In the genomic region with DNA sequence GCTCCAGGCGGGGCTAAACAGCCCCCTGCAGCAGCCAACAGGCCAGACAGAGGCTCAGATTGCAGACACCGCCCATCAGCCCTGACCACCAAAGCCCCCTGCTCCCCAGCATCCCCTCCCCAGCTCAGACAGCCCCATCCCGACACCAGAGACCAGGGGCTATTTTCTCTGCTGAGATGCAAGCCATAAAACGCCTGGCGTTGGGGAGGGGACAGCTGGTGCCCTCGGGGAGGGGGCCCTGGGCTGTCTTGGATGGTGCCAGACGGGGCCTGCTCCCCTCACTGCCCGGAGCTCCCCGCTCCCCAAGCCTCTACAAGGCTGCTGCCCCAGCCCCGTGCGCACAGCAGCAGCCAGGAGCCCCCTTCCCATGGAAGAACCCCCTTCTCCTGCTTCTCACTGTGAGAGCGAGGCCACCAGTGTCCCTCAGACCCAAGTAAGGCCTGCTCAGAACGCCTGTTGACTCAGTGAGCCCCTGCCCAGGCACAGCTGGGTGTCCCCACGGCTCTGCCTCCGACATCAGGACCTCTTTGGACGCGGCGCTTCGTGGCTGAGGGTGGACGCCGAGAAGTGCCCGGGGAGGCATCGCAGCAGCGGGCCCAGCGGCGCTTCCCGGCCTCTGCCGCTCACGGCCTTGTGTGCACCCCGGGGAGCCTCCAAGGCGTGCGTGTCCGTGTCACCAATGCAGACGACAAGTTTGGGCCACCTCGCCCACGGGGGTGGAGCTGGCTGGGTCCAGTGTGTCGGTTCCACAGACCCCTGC, we compare ENCODE assay signal across 1 cellular context.
TF ChIP-seq lines count a peak whose summit lies in the region.

No MANE protein-coding gene starts in this region.

TF ChIP-seq in HCT116, 20 proteins besides CTCF, POLR2A, EP300 and RAD21:
- TF ChIP-seq SP1 (IDR thresholded peaks at IDR 0.05; ENCODE audit: low read depth) (no peak), CBX3 (IDR thresholded peaks at IDR 0.05; ENCODE audit: low read depth) (no peak), ELF1 (IDR thresholded peaks at IDR 0.05; ENCODE audit: borderline replicate concordance, low read depth) (no peak), CEBPB (IDR thresholded peaks at IDR 0.05; ENCODE audit: low read depth) (no peak), ZNF274 (IDR thresholded peaks at IDR 0.05; ENCODE audit: low read depth, low read length) (no peak), JUND (IDR thresholded peaks at IDR 0.05) (no peak), EGR1 (IDR thresholded peaks at IDR 0.05; ENCODE audit: low read depth) (no peak), POLR2AphosphoS5 (IDR thresholded peaks at IDR 0.05; ENCODE audit: low read depth, low read length) (no peak), EZH2phosphoT487 (IDR thresholded peaks at IDR 0.05; ENCODE audit: borderline replicate concordance) (no peak), SRF (IDR thresholded peaks at IDR 0.05; ENCODE audit: low read depth) (no peak), TCF7L2 (IDR thresholded peaks at IDR 0.05; ENCODE audit: borderline replicate concordance, extremely low read depth, insufficient read depth, insufficient read length) (no peak), SIN3A (IDR thresholded peaks at IDR 0.05; ENCODE audit: low read depth) (no peak), YY1 (IDR thresholded peaks at IDR 0.05; ENCODE audit: extremely low read depth, insufficient replicate concordance, low read depth, low read length) (no peak), EZH2 (IDR thresholded peaks at IDR 0.05) (no peak), ZFX (IDR thresholded peaks at IDR 0.05) (no peak), FOSL1 (IDR thresholded peaks at IDR 0.05; ENCODE audit: low read depth) (no peak)
- TF ChIP-seq, protein P1, sequence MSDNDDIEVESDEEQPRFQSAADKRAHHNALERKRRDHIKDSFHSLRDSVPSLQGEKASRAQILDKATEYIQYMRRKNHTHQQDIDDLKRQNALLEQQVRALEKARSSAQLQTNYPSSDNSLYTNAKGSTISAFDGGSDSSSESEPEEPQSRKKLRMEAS (IDR thresholded peaks at IDR 0.05), result no peak
- TF ChIP-seq, protein P2, sequence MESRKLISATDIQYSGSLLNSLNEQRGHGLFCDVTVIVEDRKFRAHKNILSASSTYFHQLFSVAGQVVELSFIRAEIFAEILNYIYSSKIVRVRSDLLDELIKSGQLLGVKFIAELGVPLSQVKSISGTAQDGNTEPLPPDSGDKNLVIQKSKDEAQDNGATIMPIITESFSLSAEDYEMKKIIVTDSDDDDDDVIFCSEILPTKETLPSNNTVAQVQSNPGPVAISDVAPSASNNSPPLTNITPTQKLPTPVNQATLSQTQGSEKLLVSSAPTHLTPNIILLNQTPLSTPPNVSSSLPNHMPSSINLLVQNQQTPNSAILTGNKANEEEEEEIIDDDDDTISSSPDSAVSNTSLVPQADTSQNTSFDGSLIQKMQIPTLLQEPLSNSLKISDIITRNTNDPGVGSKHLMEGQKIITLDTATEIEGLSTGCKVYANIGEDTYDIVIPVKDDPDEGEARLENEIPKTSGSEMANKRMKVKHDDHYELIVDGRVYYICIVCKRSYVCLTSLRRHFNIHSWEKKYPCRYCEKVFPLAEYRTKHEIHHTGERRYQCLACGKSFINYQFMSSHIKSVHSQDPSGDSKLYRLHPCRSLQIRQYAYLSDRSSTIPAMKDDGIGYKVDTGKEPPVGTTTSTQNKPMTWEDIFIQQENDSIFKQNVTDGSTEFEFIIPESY (IDR thresholded peaks at IDR 0.05; ENCODE audit: extremely low read depth, insufficient replicate concordance, low read length), result no peak
- TF ChIP-seq, protein P3, sequence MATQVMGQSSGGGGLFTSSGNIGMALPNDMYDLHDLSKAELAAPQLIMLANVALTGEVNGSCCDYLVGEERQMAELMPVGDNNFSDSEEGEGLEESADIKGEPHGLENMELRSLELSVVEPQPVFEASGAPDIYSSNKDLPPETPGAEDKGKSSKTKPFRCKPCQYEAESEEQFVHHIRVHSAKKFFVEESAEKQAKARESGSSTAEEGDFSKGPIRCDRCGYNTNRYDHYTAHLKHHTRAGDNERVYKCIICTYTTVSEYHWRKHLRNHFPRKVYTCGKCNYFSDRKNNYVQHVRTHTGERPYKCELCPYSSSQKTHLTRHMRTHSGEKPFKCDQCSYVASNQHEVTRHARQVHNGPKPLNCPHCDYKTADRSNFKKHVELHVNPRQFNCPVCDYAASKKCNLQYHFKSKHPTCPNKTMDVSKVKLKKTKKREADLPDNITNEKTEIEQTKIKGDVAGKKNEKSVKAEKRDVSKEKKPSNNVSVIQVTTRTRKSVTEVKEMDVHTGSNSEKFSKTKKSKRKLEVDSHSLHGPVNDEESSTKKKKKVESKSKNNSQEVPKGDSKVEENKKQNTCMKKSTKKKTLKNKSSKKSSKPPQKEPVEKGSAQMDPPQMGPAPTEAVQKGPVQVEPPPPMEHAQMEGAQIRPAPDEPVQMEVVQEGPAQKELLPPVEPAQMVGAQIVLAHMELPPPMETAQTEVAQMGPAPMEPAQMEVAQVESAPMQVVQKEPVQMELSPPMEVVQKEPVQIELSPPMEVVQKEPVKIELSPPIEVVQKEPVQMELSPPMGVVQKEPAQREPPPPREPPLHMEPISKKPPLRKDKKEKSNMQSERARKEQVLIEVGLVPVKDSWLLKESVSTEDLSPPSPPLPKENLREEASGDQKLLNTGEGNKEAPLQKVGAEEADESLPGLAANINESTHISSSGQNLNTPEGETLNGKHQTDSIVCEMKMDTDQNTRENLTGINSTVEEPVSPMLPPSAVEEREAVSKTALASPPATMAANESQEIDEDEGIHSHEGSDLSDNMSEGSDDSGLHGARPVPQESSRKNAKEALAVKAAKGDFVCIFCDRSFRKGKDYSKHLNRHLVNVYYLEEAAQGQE (IDR thresholded peaks at IDR 0.05; ENCODE audit: low read depth), result no peak
- TF ChIP-seq, protein P4, sequence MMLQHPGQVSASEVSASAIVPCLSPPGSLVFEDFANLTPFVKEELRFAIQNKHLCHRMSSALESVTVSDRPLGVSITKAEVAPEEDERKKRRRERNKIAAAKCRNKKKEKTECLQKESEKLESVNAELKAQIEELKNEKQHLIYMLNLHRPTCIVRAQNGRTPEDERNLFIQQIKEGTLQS (IDR thresholded peaks at IDR 0.05), result no peak
